ENCODE assay signal across 8 cellular contexts in the genomic region with DNA sequence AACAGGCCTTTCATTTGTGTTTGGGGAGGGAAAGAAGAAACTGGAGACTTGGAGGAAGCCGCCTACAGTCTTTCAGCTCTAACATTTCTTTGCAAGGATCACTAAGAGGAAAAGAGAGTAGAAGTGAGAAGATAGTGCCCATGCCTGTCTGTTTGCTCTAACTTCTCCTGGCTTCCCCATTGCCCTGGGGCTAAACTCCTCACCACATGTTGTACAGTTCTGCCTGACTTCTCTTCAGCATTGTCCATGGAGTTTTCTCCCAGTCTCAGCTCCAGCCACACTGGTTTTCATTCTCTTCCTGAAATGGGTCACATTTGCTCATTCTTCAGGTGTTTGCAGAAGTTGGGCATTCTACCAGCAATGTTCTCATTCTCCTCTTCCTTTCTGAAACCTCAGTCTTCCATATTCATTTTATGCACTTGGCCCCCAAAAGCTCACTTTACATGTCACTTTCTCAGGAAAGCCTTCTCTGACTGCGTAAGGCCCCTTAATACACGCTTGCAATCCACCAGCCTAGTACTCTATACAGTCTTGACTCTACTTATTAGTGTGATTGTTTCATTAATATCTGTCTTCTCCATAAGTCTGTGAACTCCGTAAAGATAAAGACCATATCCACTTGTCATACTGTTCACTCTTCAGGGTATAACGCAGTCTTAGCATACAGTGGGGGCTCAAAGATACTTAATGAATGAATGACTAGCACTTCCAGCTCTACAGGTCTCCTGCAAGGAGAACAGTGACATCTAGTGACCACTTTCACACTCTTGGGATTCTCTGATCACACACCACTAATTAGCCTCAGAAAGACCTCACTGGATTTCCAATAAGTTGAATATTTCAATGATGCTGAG. TPM values are rescaled to one million over a fixed set of nuclear protein-coding genes. Genes with fewer than 3 reads are reported as not detected.
DNase-seq lines count a peak whose midpoint lies in the region; ATAC-seq and TF ChIP-seq lines count a peak whose summit lies in the region.

No MANE protein-coding gene starts in this region.

- POLR2A ChIA-PET in A673 (lab: Charles Lee; ENCODE audit: low non-redundant PET) = no interaction called here

- no TSS peak for BruUV-seq in A673 (replicated peaks; lab: Mats Ljungman, UMichigan)

- no peaks in the 10 kb centered on the region for H3F3A ChIP-seq in MM.1S (ENCODE audit: insufficient read depth, low read length)

- TF ChIP-seq POLR2A in body of pancreas (IDR thresholded peaks at IDR 0.05) = no peak

- ATAC-seq in body of pancreas (peak; percentile 50), GM18498 (IDR thresholded peaks at IDR 0.05; ENCODE audit: unreplicated experiment) (no peak)

- CTCF ChIA-PET in A673 (lab: Charles Lee) = interaction anchor here (1.6 kb wide), 1 partner anchor 1053 kb away, joined by 5 read pairs; no protein-coding TSS in a partner anchor

- H3K9me3 ChIP-seq in A673 (ENCODE audit: low read depth, low read length, poor library complexity, severe bottlenecking) = no peaks in the 10 kb centered on the region
- H3K9me3 ChIP-seq in MM.1S (replicated peaks; ENCODE audit: insufficient read depth, low read length) = no peaks in the 10 kb centered on the region
- H3K9me3 ChIP-seq in body of pancreas = no peaks in the 10 kb centered on the region

- intact Hi-C loops in A673 (cut with micrococcal nuclease; ENCODE audit: unreplicated experiment) = loop anchor here (1.0 to 5.0 kb wide), 6 partner anchors 58 to 1054 kb away; no protein-coding TSS in a partner anchor
- intact Hi-C loops in body of pancreas (cut with DNase I) = loop anchor here (5.0 kb wide), 1 partner anchor 135 kb away; no protein-coding TSS in a partner anchor

- no peak overlapping the region for H3K4me3 ChIP-seq in A673 (ENCODE audit: low read depth, low read length, poor library complexity, severe bottlenecking)
- no peak overlapping the region for H3K4me3 ChIP-seq in MM.1S (ENCODE audit: low read length)
- H3K4me3 ChIP-seq in body of pancreas = no peak overlapping the region

- no peaks in the 10 kb centered on the region for H3K36me3 ChIP-seq in A673 (ENCODE audit: insufficient read depth, low read length, poor library complexity, severe bottlenecking)
- no peaks in the 10 kb centered on the region for H3K36me3 ChIP-seq in MM.1S (replicated peaks; ENCODE audit: insufficient read depth, low read length)
- H3K36me3 ChIP-seq in body of pancreas (replicated peaks in 1 of 2; ENCODE audit: insufficient read depth in 1 of 2, low read depth in 2 of 2) = no peaks in the 10 kb centered on the region

- WGBS in body of pancreas, 2 donors = 80% methylated on average over 5 of the region's 5 CpGs

- H3K4me1 ChIP-seq in A673 (ENCODE audit: insufficient read depth, low read length, poor library complexity, severe bottlenecking) (peaks cover 8% of the 10 kb centered on the region), MM.1S (ENCODE audit: low read length) (no peaks in the 10 kb centered on the region), body of pancreas (no peaks in the 10 kb centered on the region)

- no peak overlapping the region for H2AFZ ChIP-seq in MM.1S (ENCODE audit: low read length)

- no peaks in the 10 kb centered on the region for H3K79me2 ChIP-seq in MM.1S (ENCODE audit: low read length)

- in situ Hi-C loops in GM13976 (cut with MboI; ENCODE audit: low sequenced_read_pairs, unreplicated experiment) = no loop called here

- peak; percentile 81 for DNase-seq in A673 (ENCODE audit: low spot score)
- DNase-seq in GM13976 (ENCODE audit: low spot score) = no peak
- DNase-seq in MM.1S = peak; percentile 16
- peak in 1 of 4 donors; percentile 22 for DNase-seq in body of pancreas
- DNase-seq in kidney tubule cell (ENCODE audit: low spot score) = peak; percentile 43
- no peak for DNase-seq in NCI-H1436 (lab: John Stamatoyannopoulos, UW)
- no peak for DNase-seq in activated CD4-positive, alpha-beta T cell treated with anti-CD3 and anti-CD28 coated beads, Interleukin-2, amount 50 U/mL, for 1 hour

- TF ChIP-seq CTCF in A673 (conservative IDR thresholded peaks at IDR 0.05; ENCODE audit: low read depth, low read length) = peak; percentile 83
- peak; percentile 47 for TF ChIP-seq CTCF in GM13976 (IDR thresholded peaks at IDR 0.05; ENCODE audit: borderline replicate concordance, control extremely low read depth, extremely low read depth, insufficient read depth, missing control alignments)
- peak; percentile 57 for TF ChIP-seq CTCF in MM.1S (IDR thresholded peaks at IDR 0.05; ENCODE audit: low read length)
- TF ChIP-seq CTCF in body of pancreas (IDR thresholded peaks at IDR 0.05) = peak in 6 of 7 experiments; percentile 36 to 59 (median 55)

- H3K27me3 ChIP-seq in A673 (replicated peaks; ENCODE audit: insufficient read depth, low read depth, low read length, poor library complexity) (no peaks in the 10 kb centered on the region), MM.1S (replicated peaks; ENCODE audit: insufficient read depth, low read length) (no peaks in the 10 kb centered on the region), body of pancreas (no peaks in the 10 kb centered on the region)

- no peak overlapping the region for H3K9ac ChIP-seq in MM.1S (ENCODE audit: low read length)

- H3K4me2 ChIP-seq in MM.1S (ENCODE audit: low read depth, low read length) = no peak overlapping the region

- no peak overlapping the region for H3K27ac ChIP-seq in A673 (ENCODE audit: low read depth, low read length, poor library complexity, severe bottlenecking)
- H3K27ac ChIP-seq in MM.1S (ENCODE audit: low read length) = no peak overlapping the region
- H3K27ac ChIP-seq in body of pancreas = no peak overlapping the region

- no peaks in the 10 kb centered on the region for H3K9me2 ChIP-seq in MM.1S (replicated peaks; ENCODE audit: insufficient read depth, low read length)

- H4K20me1 ChIP-seq in MM.1S (ENCODE audit: insufficient read depth, low read length) = no peaks in the 10 kb centered on the region

RNA-seq across cellular contexts. Expression of a gene that starts 40.2 kb away (rescaled TPM):
- 28.9 and 29.4 TPM in 2 replicates for total RNA-seq in A673 (2021)
- 10 to 100 TPM in 1 of 2 donors, 1 to 10 TPM in 1; 8.6 to 12.2 TPM for total RNA-seq in body of pancreas

Comparison
In these comparisons a context has a peak if more than half of its experiments do, and no peak if none do; other contexts are left out.
1. DNase-seq: peak in A673 (single experiment), MM.1S (single experiment) and kidney tubule cell (single experiment); none in GM13976 (single experiment), NCI-H1436 (single experiment) and activated CD4-positive, alpha-beta T cell treated with anti-CD3 and anti-CD28 coated beads, Interleukin-2, amount 50 U/mL, for 1 hour (single experiment).
2. Peak in every context shown above with its lines, with median percentiles within 50 percentile points of each other: CTCF ChIP-seq.